Comparison of ENCODE assay signal across 32 cellular contexts in genomic region chr6:163630575-163630974, GRCh38.
"Had no signal": no experiment of that assay in that cellular context is flagged by ENCODE, and none has a peak within 500 bp of the region (broad histone marks: within the 10 kb centered on the region; RNA-seq: fewer than 3 reads in every experiment).

No MANE protein-coding gene starts in this region.

- H3K27ac ChIP-seq: ascending aorta, cardiac muscle cell, Peyer's patch, VCaP had no signal

- H3K36me3 ChIP-seq: ascending aorta, cardiac muscle cell, MG63, Peyer's patch had no signal

- H3K4me1 ChIP-seq: ascending aorta, Peyer's patch had no signal

- H3K4me3 ChIP-seq: ascending aorta, cardiac muscle cell, MG63, Peyer's patch had no signal

- ATAC-seq: activated T-cell treated with anti-CD3 and anti-CD28 coated beads, Interleukin-2, amount 50 U/mL, for 4 hours; Right ventricle myocardium inferior; SK-N-SH treated with all-trans-retinoic acid at 6 μM for 48 hours had no signal

- H3K9me3 ChIP-seq: ascending aorta, MG63 had no signal

- H3K27me3 ChIP-seq: cardiac muscle cell, MG63, Peyer's patch had no signal

- DNase-seq: activated B cell treated with CpG ODN at 0.5 μM for 24 hours; activated CD4-positive, alpha-beta memory T cell treated with anti-CD3 and anti-CD28 coated beads for 36 hours; activated CD4-positive, alpha-beta T cell treated with anti-CD3 and anti-CD28 coated beads for 4 hours; activated CD4-positive, alpha-beta T cell treated with anti-CD3 and anti-CD28 coated beads, Interleukin-2, amount 50 U/mL, for 1 hour; activated CD4-positive, CD25-positive, alpha-beta regulatory T cell treated with anti-CD3 and anti-CD28 coated beads, Interleukin-2, amount 50 U/mL, for 72 hours; activated CD8-positive, alpha-beta memory T cell treated with anti-CD3 and anti-CD28 coated beads, Interleukin-2, amount 50 U/mL, for 4 hours; activated naive CD4-positive, alpha-beta T cell; activated naive CD4-positive, alpha-beta T cell treated with anti-CD3 and anti-CD28 coated beads, Interleukin-2, amount 50 U/mL, for 16 hours; activated naive CD8-positive, alpha-beta T cell treated with anti-CD3 and anti-CD28 coated beads for 36 hours; activated T-cell treated with anti-CD3 and anti-CD28 coated beads for 4 hours; activated T-cell treated with anti-CD3 and anti-CD28 coated beads, Interleukin-2, amount 50 U/mL, for 4 hours; amniotic stem cell; Kasumi-1; KG1; MG63; NCI-H1048; NCI-H1436 treated with DMSO at 0.1 percent for 48 hours; NCI-H1694 treated with DMSO at 0.1 percent for 48 hours; NCI-H2029; NCI-H345; NCI-H524 treated with DMSO at 0.1 percent for 48 hours; Peyer's patch; RPMI8226; SIG-M5; T-helper 1 cell; T-helper 2 cell; T-helper 9 cell had no signal
